Comparison of ENCODE assay signal across 1 cellular context in the genomic region with DNA sequence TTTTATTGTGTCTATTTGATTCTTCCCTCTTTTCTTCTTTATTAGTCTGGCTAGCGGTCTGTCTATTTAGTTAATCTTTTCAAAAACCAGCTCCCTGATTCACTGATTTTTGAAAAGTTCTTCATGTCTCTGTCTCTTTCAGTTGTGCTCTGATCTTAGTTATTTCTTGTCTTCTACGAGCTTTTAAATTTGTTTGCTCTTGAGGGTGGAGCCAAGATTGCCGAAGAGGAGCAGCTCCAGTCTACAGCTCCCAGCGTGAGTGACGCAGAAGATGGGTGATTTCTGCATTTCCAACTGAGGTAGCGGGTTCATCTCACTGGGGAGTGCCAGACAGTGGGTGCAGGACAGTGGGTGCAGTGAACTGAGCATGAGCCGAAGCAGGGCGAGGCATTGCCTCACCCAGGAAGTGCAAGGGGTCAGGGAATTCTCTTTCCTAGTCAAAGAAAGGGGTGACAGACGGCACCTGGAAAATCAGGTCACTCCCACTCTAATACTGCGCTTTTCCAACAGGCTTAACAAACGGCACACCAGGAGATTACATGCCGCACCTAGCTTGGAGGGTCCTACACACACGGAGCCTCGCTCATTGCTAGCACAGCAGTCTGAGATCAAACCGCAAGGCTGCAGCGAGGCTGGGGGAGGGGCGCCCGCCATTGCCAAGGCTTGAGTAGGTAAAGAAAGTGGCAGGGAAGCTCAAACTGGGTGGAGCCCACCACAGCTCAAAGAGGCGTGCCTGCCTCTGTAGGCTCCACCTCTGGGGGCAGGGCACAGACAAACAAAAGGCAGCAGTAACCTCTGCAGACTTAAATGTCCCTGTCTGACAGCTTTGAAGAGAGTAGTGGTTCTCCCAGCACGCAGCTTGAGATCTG.
A peak's percentile ranks its signal among the peaks of the same experiment; 100 is the strongest.
TF ChIP-seq lines count a peak whose summit lies in the region.

No MANE protein-coding gene starts in this region.

TF ChIP-seq in HepG2, 621 proteins besides CTCF, POLR2A, EP300 and RAD21:
- TF ChIP-seq ZNF687 (CRISPR knock-in tag; IDR thresholded peaks at IDR 0.05) (0 out of 2 replicates have a peak, but pooled peaks have one; percentile 15), NR2C2 (CRISPR knock-in tag; IDR thresholded peaks at IDR 0.05; ENCODE audit: borderline replicate concordance) (0 out of 2 replicates have a peak, but pooled peaks have one; percentile 23), GABPB1 (CRISPR knock-in tag; IDR thresholded peaks at IDR 0.05) (0 out of 2 replicates have a peak, but pooled peaks have one; percentile 13)
- TF ChIP-seq, protein P1, sequence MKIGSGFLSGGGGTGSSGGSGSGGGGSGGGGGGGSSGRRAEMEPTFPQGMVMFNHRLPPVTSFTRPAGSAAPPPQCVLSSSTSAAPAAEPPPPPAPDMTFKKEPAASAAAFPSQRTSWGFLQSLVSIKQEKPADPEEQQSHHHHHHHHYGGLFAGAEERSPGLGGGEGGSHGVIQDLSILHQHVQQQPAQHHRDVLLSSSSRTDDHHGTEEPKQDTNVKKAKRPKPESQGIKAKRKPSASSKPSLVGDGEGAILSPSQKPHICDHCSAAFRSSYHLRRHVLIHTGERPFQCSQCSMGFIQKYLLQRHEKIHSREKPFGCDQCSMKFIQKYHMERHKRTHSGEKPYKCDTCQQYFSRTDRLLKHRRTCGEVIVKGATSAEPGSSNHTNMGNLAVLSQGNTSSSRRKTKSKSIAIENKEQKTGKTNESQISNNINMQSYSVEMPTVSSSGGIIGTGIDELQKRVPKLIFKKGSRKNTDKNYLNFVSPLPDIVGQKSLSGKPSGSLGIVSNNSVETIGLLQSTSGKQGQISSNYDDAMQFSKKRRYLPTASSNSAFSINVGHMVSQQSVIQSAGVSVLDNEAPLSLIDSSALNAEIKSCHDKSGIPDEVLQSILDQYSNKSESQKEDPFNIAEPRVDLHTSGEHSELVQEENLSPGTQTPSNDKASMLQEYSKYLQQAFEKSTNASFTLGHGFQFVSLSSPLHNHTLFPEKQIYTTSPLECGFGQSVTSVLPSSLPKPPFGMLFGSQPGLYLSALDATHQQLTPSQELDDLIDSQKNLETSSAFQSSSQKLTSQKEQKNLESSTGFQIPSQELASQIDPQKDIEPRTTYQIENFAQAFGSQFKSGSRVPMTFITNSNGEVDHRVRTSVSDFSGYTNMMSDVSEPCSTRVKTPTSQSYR (CRISPR knock-in tag; IDR thresholded peaks at IDR 0.05; ENCODE audit: borderline replicate concordance), result peak; percentile 66; the same call in 1 of the 2 replicates
